Comparison of ENCODE assay signal across 1 cellular context in the genomic region with DNA sequence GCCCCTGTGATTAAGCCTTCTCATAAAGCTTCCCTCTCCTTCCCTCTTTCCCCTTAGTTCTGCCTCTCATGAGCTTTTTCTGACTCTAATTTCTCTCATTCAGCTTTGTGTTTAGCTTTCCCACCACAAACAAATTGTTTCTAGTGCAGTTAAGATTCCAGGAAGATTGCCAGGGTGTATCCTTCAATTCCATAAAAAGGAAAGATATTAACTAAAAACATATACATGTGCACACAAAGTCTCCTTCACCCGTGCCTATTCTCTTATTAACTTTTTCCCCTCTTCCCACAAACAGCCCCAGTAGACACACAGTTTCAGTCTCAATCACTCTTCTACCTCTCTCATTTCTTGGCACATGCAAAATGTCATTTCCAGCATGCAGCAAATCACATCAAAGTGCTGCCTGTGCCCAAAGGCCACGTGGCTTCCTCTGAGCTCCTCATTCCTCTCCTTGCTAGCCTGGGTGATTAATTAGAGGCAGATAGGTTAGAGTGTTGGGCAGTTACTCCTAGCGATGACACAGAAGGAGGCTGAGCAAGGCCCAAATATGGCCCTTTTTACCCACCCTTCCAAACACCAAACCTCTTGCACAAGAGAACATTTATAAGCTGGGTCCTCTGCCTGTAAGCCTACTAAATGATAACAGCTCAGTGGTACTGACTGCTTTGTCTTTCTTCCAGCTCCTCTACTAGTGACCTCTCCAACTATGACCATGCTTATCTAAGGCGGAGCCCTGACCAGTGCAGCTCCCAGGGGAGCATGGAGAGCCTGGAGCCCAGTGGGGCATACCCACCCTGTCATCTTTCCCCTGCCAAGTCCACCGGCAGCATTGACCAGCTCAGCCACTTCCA.
TF ChIP-seq lines count a peak whose summit lies in the region.

No MANE protein-coding gene starts in this region.

TF ChIP-seq in IMR-90, 13 proteins besides CTCF, POLR2A, EP300 and RAD21:
- TF ChIP-seq MXI1 (IDR thresholded peaks at IDR 0.05; ENCODE audit: borderline replicate concordance, low read depth, low read length) (peak; percentile 88), NFE2L2 (IDR thresholded peaks at IDR 0.05; ENCODE audit: low read depth, low read length) (no peak; the same call in 1 of the 2 replicates), CEBPB (IDR thresholded peaks at IDR 0.05; ENCODE audit: low read depth, low read length) (peak; percentile 96), FOS (IDR thresholded peaks at IDR 0.05; ENCODE audit: low read depth, low read length) (0 out of 2 replicates have a peak, but pooled peaks have one; percentile 14), BHLHE40 (IDR thresholded peaks at IDR 0.05; ENCODE audit: low read depth, low read length) (peak; percentile 80; the same call in 1 of the 2 replicates), RFX5 (IDR thresholded peaks at IDR 0.05; ENCODE audit: low read depth, low read length) (no peak)
- TF ChIP-seq, protein P1, sequence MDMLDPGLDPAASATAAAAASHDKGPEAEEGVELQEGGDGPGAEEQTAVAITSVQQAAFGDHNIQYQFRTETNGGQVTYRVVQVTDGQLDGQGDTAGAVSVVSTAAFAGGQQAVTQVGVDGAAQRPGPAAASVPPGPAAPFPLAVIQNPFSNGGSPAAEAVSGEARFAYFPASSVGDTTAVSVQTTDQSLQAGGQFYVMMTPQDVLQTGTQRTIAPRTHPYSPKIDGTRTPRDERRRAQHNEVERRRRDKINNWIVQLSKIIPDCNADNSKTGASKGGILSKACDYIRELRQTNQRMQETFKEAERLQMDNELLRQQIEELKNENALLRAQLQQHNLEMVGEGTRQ (IDR thresholded peaks at IDR 0.05; ENCODE audit: low read depth, low read length) = peak; percentile 85
